In the genomic region with DNA sequence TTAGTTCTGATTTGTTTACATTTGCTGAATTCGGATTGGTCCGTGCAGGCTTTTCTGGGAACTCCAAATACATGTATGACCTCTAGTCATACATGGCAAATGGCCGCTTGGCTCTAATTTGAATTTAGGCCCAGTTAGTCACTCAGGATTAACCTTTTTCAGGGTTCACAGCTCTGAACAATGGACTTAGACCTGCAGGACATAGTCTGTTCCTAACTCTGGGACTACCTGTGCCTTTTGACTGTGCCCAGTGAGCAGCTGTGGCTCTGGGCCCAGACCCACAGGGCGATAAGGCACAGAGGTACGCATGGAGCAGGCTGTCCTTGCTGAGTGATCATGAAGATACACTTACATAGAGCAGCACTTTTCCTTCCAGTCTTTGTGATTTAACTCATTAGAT, we compare ENCODE assay signal across 17 cellular contexts. TPM values are rescaled to one million over a fixed set of nuclear protein-coding genes. Genes with fewer than 3 reads are reported as not detected.
DNase-seq lines count a peak whose midpoint lies in the region; ATAC-seq, FAIRE-seq and TF ChIP-seq lines count a peak whose summit lies in the region.
"Had no signal": no experiment of that assay in that cellular context is flagged by ENCODE, and none has a peak within 500 bp of the region (broad histone marks: within the 10 kb centered on the region; RNA-seq: fewer than 3 reads in every experiment).

No MANE protein-coding gene starts in this region.

- H3K27me3 ChIP-seq in liver (ENCODE audit: control insufficient read depth in 4 of 4, insufficient read depth in 4 of 4, low read length in 3 of 4) (no peaks in the 10 kb centered on the region), HepG2 (ENCODE audit: control insufficient read depth in 1 of 2, insufficient read depth in 2 of 2, low read length in 2 of 2) (no peaks in the 10 kb centered on the region; a peak in 2 of 5 replicates), PC-3 (ENCODE audit: low read length) (no peaks in the 10 kb centered on the region)

- FAIRE-seq in HepG2 (lab: Jason Lieb, UNC) (no peak), urothelium cell line (lab: Jason Lieb, UNC) (peak; percentile 46)
- FAIRE-seq: A204.1 had no signal

- H3K4me2 ChIP-seq in HepG2 (ENCODE audit: low read depth, low read length) (no peak overlapping the region), PC-3 (ENCODE audit: low read length) (0 out of 2 replicates have a peak overlapping the region, but pooled peaks have one; percentile 3)

- in situ Hi-C loops in HepG2 (cut with HindIII; ENCODE audit: extremely low pct_ligation_motif_present, low pct_unique_long_range_greater_than_20kb) = no loop called here

- H3K4me1 ChIP-seq in liver (ENCODE audit: control insufficient read depth in 4 of 4, insufficient read depth in 4 of 4, low read length in 3 of 4) (peaks cover 7 to 35% (median 27%) of the 10 kb centered on the region in 4 donors), HepG2 (ENCODE audit: insufficient read depth, low read length) (peaks cover 8% of the 10 kb centered on the region; the same call in 1 of the 2 replicates), PC-3 (ENCODE audit: insufficient read depth, low read length) (peaks cover 22% of the 10 kb centered on the region)

- no peak for ATAC-seq in HepG2
- ATAC-seq in PC-3 = no peak
- ATAC-seq in HG02798 (IDR thresholded peaks at IDR 0.05; ENCODE audit: poor library complexity, unreplicated experiment) = no peak

- H4K20me1 ChIP-seq in HepG2 (ENCODE audit: insufficient read depth, low read length) (no peaks in the 10 kb centered on the region), PC-3 (ENCODE audit: low read length) (no peaks in the 10 kb centered on the region)

- H3K9ac ChIP-seq in liver (ENCODE audit: low read depth in 1 of 2, low read length in 2 of 2) = peak overlapping the region in 1 of 2 donors; percentile 24
- H3K9ac ChIP-seq in HepG2 (ENCODE audit: insufficient read depth, low read depth, low read length) = no peak overlapping the region
- no peak overlapping the region for H3K9ac ChIP-seq in PC-3 (ENCODE audit: low read length)

- CTCF ChIA-PET in HepG2 (lab: Yijun Ruan, JAX; ENCODE audit: low intra/inter-chr PET ratio, low total read pairs) = no interaction called here
- CTCF ChIA-PET in PC-3 (lab: Charles Lee) = no interaction called here

- 37% methylated on average over 5 of the region's 5 CpGs for WGBS in liver
- 44% methylated on average over 5 of the region's 5 CpGs for WGBS in HepG2 (ENCODE audit: low lambda C conversion rate)

- H3K9me3 ChIP-seq in liver (ENCODE audit: control insufficient read depth in 4 of 4, low read length in 3 of 4) (no peaks in the 10 kb centered on the region), HepG2 (ENCODE audit: low read length) (no peaks in the 10 kb centered on the region), PC-3 (ENCODE audit: low read length) (no peaks in the 10 kb centered on the region)

- no peak for TF ChIP-seq POLR2A in HepG2 (IDR thresholded peaks at IDR 0.05; ENCODE audit: insufficient read depth in 1 of 2, low read depth in 2 of 2, low read length in 2 of 2)

- TF ChIP-seq EP300 in HepG2 (IDR thresholded peaks at IDR 0.05; ENCODE audit: low read depth in 2 of 2, low read length in 2 of 2) (no peak), HepG2 (CRISPR knock-in tag; IDR thresholded peaks at IDR 0.05; ENCODE audit: borderline replicate concordance) (no peak)

- DNase-seq in HepG2 (ENCODE audit: low spot score) = no peak
- DNase-seq in PC-3 = peak; percentile 37
- peak; percentile 72 for DNase-seq in mucosa of gallbladder (ENCODE audit: low spot score)
- DNase-seq in urothelium cell line (ENCODE audit: low spot score) = no peak
- no peak for DNase-seq in NK-92 (lab: John Stamatoyannopoulos, UW; ENCODE audit: unreplicated experiment)
- no peak for DNase-seq in NCI-H2171 treated with DMSO at 0.1 percent for 48 hours (lab: John Stamatoyannopoulos, UW)
- DNase-seq: AML-193, GF-D8, GOT3, H7 had no signal

- BruUV-seq in HepG2 (replicated peaks; lab: Mats Ljungman, UMichigan) (no TSS peak), PC-3 (replicated peaks; lab: Mats Ljungman, UMichigan) (no TSS peak)

- H3K4me3 ChIP-seq in liver (ENCODE audit: low read depth in 1 of 3, low read length in 3 of 3) (no peak overlapping the region), HepG2 (replicated peaks in 1 of 3; ENCODE audit: insufficient read depth in 1 of 3, low read depth in 2 of 3, low read length in 3 of 3) (no peak overlapping the region), PC-3 (ENCODE audit: low read length) (no peak overlapping the region)

- no peak for TF ChIP-seq CTCF in liver (IDR thresholded peaks at IDR 0.05; ENCODE audit: low read depth, low read length, missing input control)
- no peak for TF ChIP-seq CTCF in HepG2 (CRISPR knock-in tag; IDR thresholded peaks at IDR 0.05)
- no peak for TF ChIP-seq CTCF in PC-3 (conservative IDR thresholded peaks at IDR 0.05; ENCODE audit: low read depth, low read length)

- H2AFZ ChIP-seq in HepG2 (ENCODE audit: low read length) (no peak overlapping the region), PC-3 (ENCODE audit: low read length) (no peak overlapping the region)

- POLR2A ChIA-PET in HepG2 (lab: Yijun Ruan, JAX) (no interaction called here), PC-3 (lab: Charles Lee; ENCODE audit: unreplicated experiment) (no interaction called here)

- no peaks in the 10 kb centered on the region for H3F3A ChIP-seq in PC-3 (ENCODE audit: low read length, unreplicated experiment)

- H3K27ac ChIP-seq in liver (ENCODE audit: low read depth in 1 of 2, low read length in 2 of 2) = peak overlapping the region; percentile 85 to 92
- no peak overlapping the region for H3K27ac ChIP-seq in HepG2 (ENCODE audit: extremely low read length, insufficient read depth, low read length)
- H3K27ac ChIP-seq in PC-3 (ENCODE audit: low read length) = peak overlapping the region; percentile 58

- H3K9me2 ChIP-seq in PC-3 (replicated peaks; ENCODE audit: low read length) = no peaks in the 10 kb centered on the region

- TF ChIP-seq RAD21 in liver (IDR thresholded peaks at IDR 0.05) (peak; percentile 55 to 65), HepG2 (CRISPR knock-in tag; IDR thresholded peaks at IDR 0.05) (no peak)

- H3K79me2 ChIP-seq in HepG2 (ENCODE audit: insufficient read depth, low read length) = no peaks in the 10 kb centered on the region
- no peaks in the 10 kb centered on the region for H3K79me2 ChIP-seq in PC-3 (ENCODE audit: low read length)

- H3K36me3 ChIP-seq in liver (ENCODE audit: control insufficient read depth in 4 of 4, insufficient read depth in 3 of 4, low read depth in 1 of 4, low read length in 3 of 4) (no peaks in the 10 kb centered on the region), HepG2 (replicated peaks in 1 of 2; ENCODE audit: control insufficient read depth in 1 of 2, insufficient read depth in 2 of 2, low read length in 2 of 2) (no peaks in the 10 kb centered on the region), PC-3 (ENCODE audit: low read depth, low read length) (no peaks in the 10 kb centered on the region)

- intact Hi-C loops in HepG2 (cut with micrococcal nuclease; ENCODE audit: unreplicated experiment) = no loop called here
- intact Hi-C loops in PC-3 (cut with micrococcal nuclease) = no loop called here

RNA-seq across cellular contexts. Expression of a gene that starts 28.5 kb away (rescaled TPM):
- total RNA-seq in liver (not detected), HepG2 (2016; rRNA removed; fragmentation: Illumina TruSeq; extraction: Trizol) (not detected in 2 replicates), PC-3 (2014; rRNA removed) (1.6 and 2.6 TPM in 2 replicates), mucosa of gallbladder (0.29 TPM)
- polyA plus RNA-seq in liver (not detected), HepG2 (2011; rRNA removed) (0.16 TPM in 1 of 2 replicates, not detected in the other)
- not detected in 2 replicates for total RNA-seq in HepG2 (2016; cell fraction: cytosol; rRNA removed; fragmentation: Illumina TruSeq; extraction: Trizol; ENCODE audit: low read depth)
- not detected in 2 replicates for total RNA-seq in HepG2 (2016; cell fraction: insoluble cytoplasmic fraction; rRNA removed; fragmentation: Illumina TruSeq; extraction: Trizol)
- not detected in 2 replicates for total RNA-seq in HepG2 (2016; cell fraction: membrane; rRNA removed; fragmentation: Illumina TruSeq; extraction: Trizol)
- total RNA-seq in HepG2 (2016; cell fraction: nucleus; rRNA removed; fragmentation: Illumina TruSeq; extraction: Trizol) = not detected in 2 replicates
- not detected in 2 replicates for polyA plus RNA-seq in HepG2 (2011; cell fraction: cytosol; rRNA removed)
- 0.54 and 0.80 TPM in 2 replicates for polyA plus RNA-seq in HepG2 (2011; cell fraction: nucleus; rRNA removed)
- polyA plus RNA-seq in HepG2 (2012) = not detected in 2 replicates
- not detected in 2 replicates for polyA plus RNA-seq in HepG2 (2016; cell fraction: cytosol; fragmentation: Illumina TruSeq; extraction: Trizol; ENCODE audit: low read depth)
- not detected in 2 replicates for polyA plus RNA-seq in HepG2 (2016; cell fraction: insoluble cytoplasmic fraction; fragmentation: Illumina TruSeq; extraction: Trizol; ENCODE audit: low read depth)
- polyA plus RNA-seq in HepG2 (2016; cell fraction: membrane; fragmentation: Illumina TruSeq; extraction: Trizol; ENCODE audit: low read depth) = not detected in 2 replicates
- polyA plus RNA-seq in HepG2 (2016; cell fraction: nucleus; fragmentation: Illumina TruSeq; extraction: Trizol; ENCODE audit: insufficient read depth, low read depth) = 0.70 and 1.7 TPM in 2 replicates
- polyA minus RNA-seq in HepG2 (2011; rRNA and poly(A)+ RNA removed; ENCODE audit: low replicate concordance) = not detected in 2 replicates
- not detected in 2 replicates for polyA minus RNA-seq in HepG2 (2011; cell fraction: cytosol; rRNA and poly(A)+ RNA removed)
- not detected in 2 replicates for polyA minus RNA-seq in HepG2 (2011; cell fraction: nucleus; rRNA and poly(A)+ RNA removed)
- total RNA-seq: CD4-positive, alpha-beta memory T cell; HT-29 had no signal
- polyA plus RNA-seq: BJ; CD14-positive monocyte; CD4-positive, alpha-beta memory T cell had no signal

RNA-seq across cellular contexts. Expression of a gene that starts 38.4 kb away (rescaled TPM):
- total RNA-seq in liver (not detected), HepG2 (2016; rRNA removed; fragmentation: Illumina TruSeq; extraction: Trizol) (not detected in 2 replicates), PC-3 (2014; rRNA removed) (0.62 TPM in 1 of 2 replicates, not detected in the other), mucosa of gallbladder (not detected)
- polyA plus RNA-seq in liver (not detected), HepG2 (2011; rRNA removed) (0.14 TPM in 1 of 2 replicates, not detected in the other)
- total RNA-seq in HepG2 (2016; cell fraction: cytosol; rRNA removed; fragmentation: Illumina TruSeq; extraction: Trizol; ENCODE audit: low read depth) = not detected in 2 replicates
- not detected in 2 replicates for total RNA-seq in HepG2 (2016; cell fraction: insoluble cytoplasmic fraction; rRNA removed; fragmentation: Illumina TruSeq; extraction: Trizol)
- total RNA-seq in HepG2 (2016; cell fraction: membrane; rRNA removed; fragmentation: Illumina TruSeq; extraction: Trizol) = not detected in 2 replicates
- not detected in 2 replicates for total RNA-seq in HepG2 (2016; cell fraction: nucleus; rRNA removed; fragmentation: Illumina TruSeq; extraction: Trizol)
- not detected in 2 replicates for polyA plus RNA-seq in HepG2 (2011; cell fraction: cytosol; rRNA removed)
- polyA plus RNA-seq in HepG2 (2011; cell fraction: nucleus; rRNA removed) = 0.50 and 0.59 TPM in 2 replicates
- polyA plus RNA-seq in HepG2 (2012) = 0.15 TPM in 1 of 2 replicates, not detected in the other
- not detected in 2 replicates for polyA plus RNA-seq in HepG2 (2016; cell fraction: cytosol; fragmentation: Illumina TruSeq; extraction: Trizol; ENCODE audit: low read depth)
- not detected in 2 replicates for polyA plus RNA-seq in HepG2 (2016; cell fraction: insoluble cytoplasmic fraction; fragmentation: Illumina TruSeq; extraction: Trizol; ENCODE audit: low read depth)
- not detected in 2 replicates for polyA plus RNA-seq in HepG2 (2016; cell fraction: membrane; fragmentation: Illumina TruSeq; extraction: Trizol; ENCODE audit: low read depth)
- polyA plus RNA-seq in HepG2 (2016; cell fraction: nucleus; fragmentation: Illumina TruSeq; extraction: Trizol; ENCODE audit: insufficient read depth, low read depth) = not detected in 2 replicates
- polyA minus RNA-seq in HepG2 (2011; rRNA and poly(A)+ RNA removed; ENCODE audit: low replicate concordance) = not detected in 2 replicates
- polyA minus RNA-seq in HepG2 (2011; cell fraction: cytosol; rRNA and poly(A)+ RNA removed) = not detected in 2 replicates
- polyA minus RNA-seq in HepG2 (2011; cell fraction: nucleus; rRNA and poly(A)+ RNA removed) = not detected in 2 replicates
- total RNA-seq: CD4-positive, alpha-beta memory T cell; H7; HT-29 had no signal
- polyA plus RNA-seq: BJ; CD14-positive monocyte; CD4-positive, alpha-beta memory T cell had no signal

Comparison
In these comparisons a context has a peak if more than half of its experiments do, and no peak if none do; other contexts are left out.
1. DNase-seq: peak in PC-3 (single experiment) and mucosa of gallbladder (single experiment); none in HepG2 (single experiment), urothelium cell line (single experiment), NK-92 (single experiment) and NCI-H2171 treated with DMSO at 0.1 percent for 48 hours (single experiment).